In the genomic region with DNA sequence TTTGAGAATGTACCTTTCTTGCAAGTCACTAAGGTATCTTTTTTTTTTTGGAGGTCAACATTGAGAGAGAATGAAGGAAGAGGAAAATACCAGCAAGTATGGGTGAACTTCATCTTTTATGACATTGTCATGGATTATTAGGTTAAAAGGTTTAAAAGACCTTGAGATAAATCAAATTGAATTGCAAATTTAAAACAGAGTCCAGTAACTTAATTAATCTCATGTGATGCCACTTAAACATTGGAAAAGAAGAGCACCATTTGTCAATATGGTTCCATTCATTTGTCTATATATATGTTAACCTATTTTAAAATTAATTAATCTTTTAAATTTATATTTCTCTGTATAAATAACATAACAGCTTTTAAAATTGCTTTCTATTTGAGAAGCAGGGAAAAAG, we compare ENCODE assay signal across 15 cellular contexts.
DNase-seq lines count a peak whose midpoint lies in the region; ATAC-seq and TF ChIP-seq lines count a peak whose summit lies in the region.
"Had no signal": no experiment of that assay in that cellular context is flagged by ENCODE, and none has a peak within 500 bp of the region (broad histone marks: within the 10 kb centered on the region; RNA-seq: fewer than 3 reads in every experiment).

No MANE protein-coding gene starts in this region.

- no peak overlapping the region for H2BK20ac ChIP-seq in IMR-90 (ENCODE audit: low read depth, low read length)

- H4K20me1 ChIP-seq in GM23248 (ENCODE audit: insufficient read depth) (no peaks in the 10 kb centered on the region), IMR-90 (ENCODE audit: insufficient read depth, low read length) (no peaks in the 10 kb centered on the region)

- H2AFZ ChIP-seq in GM23248 (peak overlapping the region; percentile 64; the same call in 1 of the 2 replicates), IMR-90 (replicated peaks; ENCODE audit: low read length, poor library complexity) (no peak overlapping the region)

- no TSS peak for BruUV-seq in IMR-90 (replicated peaks; lab: Mats Ljungman, UMichigan)

- H3K4me1 ChIP-seq in GM23248 (ENCODE audit: insufficient read depth) (peaks cover 21% of the 10 kb centered on the region), IMR-90 (ENCODE audit: control insufficient read depth, insufficient read depth, low read length) (peaks cover 8% of the 10 kb centered on the region), endodermal cell (ENCODE audit: control insufficient read depth, insufficient read depth, low read length) (no peaks in the 10 kb centered on the region)
- H3K4me1 ChIP-seq: BE2C, Caco-2 had no signal

- TF ChIP-seq CTCF in IMR-90 (conservative IDR thresholded peaks at IDR 0.05; ENCODE audit: low read depth, low read length) (no peak), endodermal cell (conservative IDR thresholded peaks at IDR 0.05) (no peak)

- DNase-seq in GM23248, result no peak
- no peak for DNase-seq in IMR-90
- peak; percentile 44 for DNase-seq in SK-N-DZ (ENCODE audit: low spot score)
- no peak for DNase-seq in endodermal cell
- DNase-seq in RKO (ENCODE audit: low spot score), result no peak
- DNase-seq in pons (ENCODE audit: low spot score), result no peak
- DNase-seq in MV-4-11 (lab: John Stamatoyannopoulos, UW), result no peak
- DNase-seq: Caco-2; CD8-positive, alpha-beta memory T cell; DND-41; GDM1 had no signal

- H3K27me3 Mint-ChIP-seq in endodermal cell (ENCODE audit: insufficient read depth), result no peaks in the 10 kb centered on the region

- no peaks in the 10 kb centered on the region for H3K36me3 Mint-ChIP-seq in endodermal cell (ENCODE audit: low read depth)
- H3K36me3 Mint-ChIP-seq: CD8-positive, alpha-beta memory T cell had no signal

- no peaks in the 10 kb centered on the region for H3K79me1 ChIP-seq in IMR-90 (ENCODE audit: low read depth in 1 of 2, low read length in 2 of 2)

- H3K27ac Mint-ChIP-seq in endodermal cell, result peak overlapping the region; percentile 56
- H3K27ac Mint-ChIP-seq: CD8-positive, alpha-beta memory T cell had no signal

- H3K4me3 ChIP-seq in GM23248 (no peak overlapping the region), IMR-90 (ENCODE audit: insufficient read depth, low read depth, low read length) (no peak overlapping the region), endodermal cell (ENCODE audit: low read length) (no peak overlapping the region)
- H3K4me3 ChIP-seq: K562 had no signal

- H2BK15ac ChIP-seq in IMR-90 (ENCODE audit: low read depth, low read length), result peak overlapping the region; percentile 8; the same call in 1 of the 3 replicates

- H3K4me2 ChIP-seq in GM23248 (ENCODE audit: unreplicated experiment), result no peak overlapping the region
- no peak overlapping the region for H3K4me2 ChIP-seq in IMR-90 (ENCODE audit: low read depth, low read length)

- in situ Hi-C loops in GM23248 (cut with MboI) (no loop called here), IMR-90 (cut with MboI; ENCODE audit: low sequenced_read_pairs) (no loop called here)

- CTCF ChIA-PET in IMR-90 (lab: Yijun Ruan, JAX), result no interaction called here

- H4K91ac ChIP-seq in IMR-90 (ENCODE audit: insufficient read depth, low read depth, low read length), result no peak overlapping the region

- H3K27me3 ChIP-seq in GM23248 (replicated peaks; ENCODE audit: insufficient read depth), result no peaks in the 10 kb centered on the region
- no peaks in the 10 kb centered on the region for H3K27me3 ChIP-seq in IMR-90 (ENCODE audit: control insufficient read depth, insufficient read depth, low read length)
- H3K27me3 ChIP-seq in endodermal cell (ENCODE audit: control insufficient read depth, insufficient read depth, low read length, poor library complexity, severe bottlenecking), result no peaks in the 10 kb centered on the region
- H3K27me3 ChIP-seq: BE2C had no signal

- no peak for TF ChIP-seq RAD21 in IMR-90 (IDR thresholded peaks at IDR 0.05; ENCODE audit: low read length)

- H3K9me1 ChIP-seq in IMR-90 (ENCODE audit: insufficient read depth, low read length), result peaks cover 5% of the 10 kb centered on the region

- H3K27ac ChIP-seq in GM23248 (no peak overlapping the region), IMR-90 (ENCODE audit: insufficient read depth, low read length) (no peak overlapping the region), endodermal cell (ENCODE audit: low read depth, low read length) (no peak overlapping the region)
- H3K27ac ChIP-seq: C4-2B had no signal

- H2BK120ac ChIP-seq in IMR-90 (ENCODE audit: low read depth, low read length), result peak overlapping the region; percentile 42; the same call in 1 of the 2 replicates

- no peak overlapping the region; the same call in 1 of the 2 replicates for H3K18ac ChIP-seq in IMR-90 (ENCODE audit: low read depth, low read length)

- H2BK5ac ChIP-seq in IMR-90 (ENCODE audit: low read depth, low read length, poor library complexity, severe bottlenecking), result no peak overlapping the region

- no peak overlapping the region for H2AK9ac ChIP-seq in IMR-90 (replicated peaks; ENCODE audit: low read depth, low read length, poor library complexity)

- H3K9me3 ChIP-seq in GM23248 (ENCODE audit: low read depth) (no peaks in the 10 kb centered on the region), IMR-90 (ENCODE audit: control insufficient read depth, insufficient read depth, low read length) (no peaks in the 10 kb centered on the region), endodermal cell (ENCODE audit: control insufficient read depth, low read length) (no peaks in the 10 kb centered on the region)
- H3K9me3 ChIP-seq: BE2C, Caco-2 had no signal

- intact Hi-C loops in IMR-90 (cut with micrococcal nuclease), result no loop called here

- H3K56ac ChIP-seq in IMR-90 (ENCODE audit: extremely low read depth, insufficient read depth, low read length), result no peak overlapping the region

- H4K5ac ChIP-seq in IMR-90 (ENCODE audit: low read depth, low read length), result no peak overlapping the region

- no peaks in the 10 kb centered on the region for H3K9me3 Mint-ChIP-seq in endodermal cell

- H3K9me2 ChIP-seq in GM23248 (ENCODE audit: insufficient read depth), result no peaks in the 10 kb centered on the region

- H4K8ac ChIP-seq in IMR-90 (ENCODE audit: low read depth in 2 of 2, low read length in 2 of 2), result no peak overlapping the region

- ATAC-seq in IMR-90 (ENCODE audit: low read depth) (no peak), GM19023 (IDR thresholded peaks at IDR 0.05; ENCODE audit: unreplicated experiment) (no peak)
- ATAC-seq: K562 had no signal

- no peak overlapping the region for H3K4me3 Mint-ChIP-seq in endodermal cell
- H3K4me3 Mint-ChIP-seq: CD8-positive, alpha-beta memory T cell had no signal

- peaks cover 18% of the 10 kb centered on the region for H3K4me1 Mint-ChIP-seq in endodermal cell
- H3K4me1 Mint-ChIP-seq: CD8-positive, alpha-beta memory T cell had no signal

- H3K36me3 ChIP-seq in GM23248 (ENCODE audit: low read depth) (no peaks in the 10 kb centered on the region), IMR-90 (ENCODE audit: control insufficient read depth, insufficient read depth, low read length) (no peaks in the 10 kb centered on the region), endodermal cell (ENCODE audit: control insufficient read depth, insufficient read depth, low read length) (no peaks in the 10 kb centered on the region)
- H3K36me3 ChIP-seq: BE2C had no signal

- H3K4ac ChIP-seq in IMR-90 (ENCODE audit: low read depth, low read length), result no peak overlapping the region

- POLR2A ChIA-PET in IMR-90 (lab: Charles Lee; ENCODE audit: unreplicated experiment), result no interaction called here

- peak overlapping the region; percentile 68; the same call in 1 of the 2 replicates for H3K14ac ChIP-seq in IMR-90 (replicated peaks; ENCODE audit: low read depth, low read length)

- no peak overlapping the region for H3K23ac ChIP-seq in IMR-90 (ENCODE audit: low read depth, low read length)

- H2AK5ac ChIP-seq in IMR-90 (ENCODE audit: low read depth, low read length), result no peak overlapping the region

- H3F3A ChIP-seq in GM23248 (ENCODE audit: insufficient read depth), result peaks cover 18% of the 10 kb centered on the region

- dilution Hi-C loops in IMR-90 (cut with HindIII; ENCODE audit: low sequenced_read_pairs, unreplicated experiment), result no loop called here

- no peaks in the 10 kb centered on the region for H3K79me2 ChIP-seq in GM23248 (ENCODE audit: insufficient read depth)

- H3K9ac ChIP-seq in GM23248 (no peak overlapping the region), IMR-90 (ENCODE audit: low read depth, low read length) (no peak overlapping the region), endodermal cell (ENCODE audit: extremely low read depth, low read length, poor library complexity, severe bottlenecking) (no peak overlapping the region)

- no peak for TF ChIP-seq POLR2A in IMR-90 (IDR thresholded peaks at IDR 0.05; ENCODE audit: low read depth, low read length)

TF ChIP-seq in IMR-90, 13 proteins besides CTCF, POLR2A, EP300 and RAD21:
- no peak for TF ChIP-seq MAZ (IDR thresholded peaks at IDR 0.05; ENCODE audit: borderline replicate concordance, low read depth, low read length)
